ENCODE assay signal across 8 cellular contexts in the genomic region with DNA sequence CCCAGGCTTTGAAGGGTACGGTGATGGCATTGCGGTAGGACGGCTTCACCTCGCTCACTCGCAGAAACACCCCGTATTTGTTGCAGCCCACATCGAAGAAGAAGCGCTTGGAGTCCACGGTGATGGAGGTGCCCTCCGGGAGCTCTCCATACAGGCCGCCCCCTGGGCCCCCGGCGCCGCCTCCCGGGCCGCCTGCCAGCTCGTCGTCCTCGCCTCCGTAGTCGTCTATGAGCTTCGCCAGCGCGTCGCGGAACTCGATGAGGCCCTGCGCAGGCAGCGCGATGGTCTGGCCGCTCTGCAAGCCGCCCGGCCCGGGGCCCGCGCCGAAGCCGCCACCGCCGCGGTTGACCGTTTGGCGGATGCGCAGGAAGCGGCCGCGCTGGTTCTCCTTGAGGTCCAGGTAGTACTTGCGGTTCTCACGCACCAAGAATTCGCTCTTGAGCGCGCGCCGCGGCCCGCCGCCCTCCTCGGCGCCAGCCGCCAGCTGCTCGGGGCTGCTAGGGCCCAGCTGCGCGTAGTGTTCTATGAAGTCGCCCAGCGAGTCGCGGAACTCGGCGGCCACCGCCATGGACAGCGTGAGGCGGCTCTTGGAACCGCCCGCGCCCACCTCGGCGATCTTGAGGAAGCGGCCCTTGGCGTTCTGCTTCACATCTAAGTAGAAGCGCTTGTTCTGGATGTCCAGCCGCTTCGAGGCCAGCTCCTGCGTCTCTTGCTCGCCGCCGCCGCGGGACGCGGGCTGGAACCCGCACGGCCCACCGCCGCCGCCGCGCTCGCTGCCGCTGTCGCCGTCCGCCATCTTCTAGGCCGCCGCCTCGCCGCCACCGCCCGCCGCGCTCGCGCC. TPM values are rescaled to one million over a fixed set of nuclear protein-coding genes. Genes with fewer than 3 reads are reported as not detected.
DNase-seq lines count a peak whose midpoint lies in the region; ATAC-seq and FAIRE-seq lines count a peak whose summit lies in the region.

No MANE protein-coding gene starts in this region.

- no peaks in the 10 kb centered on the region for H3K27me3 Mint-ChIP-seq in activated naive CD4-positive, alpha-beta T cell treated with anti-CD3 and anti-CD28 coated beads, Interleukin-2, amount 50 U/mL, for 24 hours

- FAIRE-seq in urothelium cell line (lab: Jason Lieb, UNC), result no peak

- H3K9me3 Mint-ChIP-seq in activated naive CD4-positive, alpha-beta T cell treated with anti-CD3 and anti-CD28 coated beads, Interleukin-2, amount 50 U/mL, for 24 hours, result no peaks in the 10 kb centered on the region

- DNase-seq in AG08396 (ENCODE audit: low spot score) (peak; percentile 79), RPMI7951 (ENCODE audit: low read depth) (peak; percentile 79), Right ventricle myocardium superior (peak; percentile 72), posterior cingulate gyrus (peak in 9 of 10 donors; percentile 12 to 92 (median 43)), urothelium cell line (ENCODE audit: low spot score) (peak; percentile 62)

- H3K4me1 Mint-ChIP-seq in activated naive CD4-positive, alpha-beta T cell treated with anti-CD3 and anti-CD28 coated beads, Interleukin-2, amount 50 U/mL, for 24 hours, result peaks cover 47% of the 10 kb centered on the region

- H3K4me3 Mint-ChIP-seq in activated naive CD4-positive, alpha-beta T cell treated with anti-CD3 and anti-CD28 coated beads, Interleukin-2, amount 50 U/mL, for 24 hours, result peak overlapping the region; percentile 87

- peak overlapping the region; percentile 93 for H3K27ac Mint-ChIP-seq in activated naive CD4-positive, alpha-beta T cell treated with anti-CD3 and anti-CD28 coated beads, Interleukin-2, amount 50 U/mL, for 24 hours

- H3K36me3 Mint-ChIP-seq in activated naive CD4-positive, alpha-beta T cell treated with anti-CD3 and anti-CD28 coated beads, Interleukin-2, amount 50 U/mL, for 24 hours, result peaks cover 19% of the 10 kb centered on the region

- intact Hi-C loops in Right ventricle myocardium superior (cut with DNase I) (loop anchor here (10.0 kb wide), 1 partner anchor 100 kb away; no protein-coding TSS in a partner anchor), posterior cingulate gyrus (cut with DNase I) (loop anchor here (5.0 to 10.0 kb wide), 4 partner anchors 38 to 228 kb away; a partner anchor contains a TSS)

- ATAC-seq in GM18861 (IDR thresholded peaks at IDR 0.05; ENCODE audit: unreplicated experiment) (peak; percentile 13), HG03135 (IDR thresholded peaks at IDR 0.05; ENCODE audit: unreplicated experiment) (peak; percentile 26), Right ventricle myocardium superior (ENCODE audit: poor library complexity) (peak; percentile 55)

RNA-seq across cellular contexts. Expression of a gene that starts 0.6 kb away (rescaled TPM):
- total RNA-seq in RPMI7951 (2014; rRNA removed; shearing (Covaris generic)), result 28.2 and 30.7 TPM in 2 replicates
- total RNA-seq in Right ventricle myocardium superior, result 13.3 TPM

RNA-seq across cellular contexts. Expression of a gene that starts 36.9 kb away (rescaled TPM):
- total RNA-seq in RPMI7951 (2014; rRNA removed; shearing (Covaris generic)), result 822 and 1,026 TPM in 2 replicates
- total RNA-seq in Right ventricle myocardium superior, result 257 TPM

Comparison
In these comparisons a context has a peak if more than half of its experiments do, and no peak if none do; other contexts are left out.
1. Peak in every context shown above with its lines: DNase-seq and ATAC-seq.